8 cellular contexts compared by ENCODE assay signal in genomic region chr6:147088861-147089260, GRCh38.
"Had no signal": no experiment of that assay in that cellular context is flagged by ENCODE, and none has a peak within 500 bp of the region (broad histone marks: within the 10 kb centered on the region; RNA-seq: fewer than 3 reads in every experiment).

No MANE protein-coding gene starts in this region.

- H3K9ac ChIP-seq: GM23248 had no signal

- H2AFZ ChIP-seq: GM23248 had no signal

- H3K27ac ChIP-seq: GM23248 had no signal

- ATAC-seq: HCT116 had no signal

- H3K4me3 ChIP-seq: GM23248, HAP-1 had no signal

- FAIRE-seq: HTR-8/SVneo had no signal

- DNase-seq: GM23248, GOT3, H7, IMR-90, KBM-7 had no signal

- H3K9me3 ChIP-seq: HAP-1 had no signal

- H3K4me1 ChIP-seq: HAP-1 had no signal

- H3K36me3 ChIP-seq: HAP-1 had no signal
